11 cellular contexts compared by ENCODE assay signal in the genomic region with DNA sequence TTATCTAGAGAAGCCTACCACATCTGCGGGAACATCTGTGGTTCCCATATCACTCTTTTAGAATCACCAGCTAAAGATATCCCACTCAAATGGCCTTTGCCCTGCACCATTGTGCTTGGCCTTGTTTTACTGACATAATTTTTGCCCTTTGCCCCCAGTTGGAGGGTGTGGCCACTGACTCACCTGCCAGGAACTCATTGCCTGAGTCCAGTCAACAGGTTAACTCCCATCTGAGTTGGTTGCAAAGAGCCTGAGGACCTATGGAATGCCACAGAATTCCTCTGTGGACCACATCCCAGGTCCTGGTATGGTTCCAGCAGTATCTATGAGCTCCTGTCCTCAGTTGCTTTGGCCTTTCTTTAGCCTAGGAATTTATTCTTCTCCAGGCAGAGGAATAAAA. TPM values are rescaled to one million over a fixed set of nuclear protein-coding genes. Genes with fewer than 3 reads are reported as not detected.
DNase-seq lines count a peak whose midpoint lies in the region; ATAC-seq and TF ChIP-seq lines count a peak whose summit lies in the region.
"Had no signal": no experiment of that assay in that cellular context is flagged by ENCODE, and none has a peak within 500 bp of the region (broad histone marks: within the 10 kb centered on the region; RNA-seq: fewer than 3 reads in every experiment).

No MANE protein-coding gene starts in this region.

- DNase-seq in Daoy (ENCODE audit: low read depth), result peak; percentile 77
- peak; percentile 37 for DNase-seq in NCI-H460 (ENCODE audit: extremely low read depth, low read depth)
- DNase-seq in epithelial cell of proximal tubule (ENCODE audit: low read depth), result peak; percentile 66
- no peak for DNase-seq in osteoblast (ENCODE audit: insufficient read length, low spot score, missing footprints)
- no peak for DNase-seq in NCI-H510A treated with DMSO at 0.1 percent for 48 hours (lab: John Stamatoyannopoulos, UW)
- DNase-seq: CD8-positive, alpha-beta T cell; hippocampal formation; NCI-H2171 had no signal

- no peaks in the 10 kb centered on the region for H3K36me3 ChIP-seq in osteoblast (ENCODE audit: insufficient read depth, low read length)

- no peak overlapping the region for H3K4me2 ChIP-seq in osteoblast (ENCODE audit: insufficient read depth, low read length)

- H3K9me3 ChIP-seq in osteoblast (ENCODE audit: low read depth, low read length), result no peaks in the 10 kb centered on the region

- H3K4me1 ChIP-seq in osteoblast (ENCODE audit: insufficient read depth, low read length), result peaks cover 22% of the 10 kb centered on the region

- TF ChIP-seq CTCF in epithelial cell of proximal tubule (conservative IDR thresholded peaks at IDR 0.05; ENCODE audit: low read depth, low read length) (no peak), osteoblast (IDR thresholded peaks at IDR 0.05; ENCODE audit: extremely low read depth, low read depth, low read length) (no peak)

- H2AFZ ChIP-seq in osteoblast (ENCODE audit: low read length), result no peak overlapping the region

- H3K27me3 ChIP-seq in osteoblast (ENCODE audit: insufficient read depth, low read length), result no peaks in the 10 kb centered on the region

- ATAC-seq in SK-N-SH treated with all-trans-retinoic acid at 6 μM for 48 hours, result no peak
- no peak for ATAC-seq in GM19452 (IDR thresholded peaks at IDR 0.05; ENCODE audit: unreplicated experiment)
- no peak for ATAC-seq in HG02970 (IDR thresholded peaks at IDR 0.05; ENCODE audit: low FRiP score, unreplicated experiment)
- ATAC-seq: CD8-positive, alpha-beta T cell had no signal

- H3K4me3 ChIP-seq in epithelial cell of proximal tubule (ENCODE audit: low read depth, low read length) (no peak overlapping the region), osteoblast (ENCODE audit: insufficient read depth, low read length) (no peak overlapping the region)

- no peaks in the 10 kb centered on the region for H3K79me2 ChIP-seq in osteoblast (ENCODE audit: insufficient read depth, low read length)

- H4K20me1 ChIP-seq in osteoblast (ENCODE audit: insufficient read depth, low read length), result no peaks in the 10 kb centered on the region

- peak overlapping the region; percentile 3 for H3K27ac ChIP-seq in osteoblast (ENCODE audit: low read depth, low read length)

TF ChIP-seq in SK-N-SH treated with all-trans-retinoic acid at 6 μM for 48 hours, 23 proteins besides CTCF, POLR2A, EP300 and RAD21:
- TF ChIP-seq ESRRG (CRISPR knock-in tag; IDR thresholded peaks at IDR 0.05), result no peak
- TF ChIP-seq TCF4 (CRISPR knock-in tag; IDR thresholded peaks at IDR 0.05; ENCODE audit: borderline replicate concordance), result no peak
- no peak for TF ChIP-seq PPARA (CRISPR knock-in tag; IDR thresholded peaks at IDR 0.05; ENCODE audit: borderline replicate concordance)
- TF ChIP-seq, protein P1, sequence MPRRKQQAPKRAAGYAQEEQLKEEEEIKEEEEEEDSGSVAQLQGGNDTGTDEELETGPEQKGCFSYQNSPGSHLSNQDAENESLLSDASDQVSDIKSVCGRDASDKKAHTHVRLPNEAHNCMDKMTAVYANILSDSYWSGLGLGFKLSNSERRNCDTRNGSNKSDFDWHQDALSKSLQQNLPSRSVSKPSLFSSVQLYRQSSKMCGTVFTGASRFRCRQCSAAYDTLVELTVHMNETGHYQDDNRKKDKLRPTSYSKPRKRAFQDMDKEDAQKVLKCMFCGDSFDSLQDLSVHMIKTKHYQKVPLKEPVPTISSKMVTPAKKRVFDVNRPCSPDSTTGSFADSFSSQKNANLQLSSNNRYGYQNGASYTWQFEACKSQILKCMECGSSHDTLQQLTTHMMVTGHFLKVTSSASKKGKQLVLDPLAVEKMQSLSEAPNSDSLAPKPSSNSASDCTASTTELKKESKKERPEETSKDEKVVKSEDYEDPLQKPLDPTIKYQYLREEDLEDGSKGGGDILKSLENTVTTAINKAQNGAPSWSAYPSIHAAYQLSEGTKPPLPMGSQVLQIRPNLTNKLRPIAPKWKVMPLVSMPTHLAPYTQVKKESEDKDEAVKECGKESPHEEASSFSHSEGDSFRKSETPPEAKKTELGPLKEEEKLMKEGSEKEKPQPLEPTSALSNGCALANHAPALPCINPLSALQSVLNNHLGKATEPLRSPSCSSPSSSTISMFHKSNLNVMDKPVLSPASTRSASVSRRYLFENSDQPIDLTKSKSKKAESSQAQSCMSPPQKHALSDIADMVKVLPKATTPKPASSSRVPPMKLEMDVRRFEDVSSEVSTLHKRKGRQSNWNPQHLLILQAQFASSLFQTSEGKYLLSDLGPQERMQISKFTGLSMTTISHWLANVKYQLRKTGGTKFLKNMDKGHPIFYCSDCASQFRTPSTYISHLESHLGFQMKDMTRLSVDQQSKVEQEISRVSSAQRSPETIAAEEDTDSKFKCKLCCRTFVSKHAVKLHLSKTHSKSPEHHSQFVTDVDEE (CRISPR knock-in tag; IDR thresholded peaks at IDR 0.05), result no peak
- TF ChIP-seq, protein P2, sequence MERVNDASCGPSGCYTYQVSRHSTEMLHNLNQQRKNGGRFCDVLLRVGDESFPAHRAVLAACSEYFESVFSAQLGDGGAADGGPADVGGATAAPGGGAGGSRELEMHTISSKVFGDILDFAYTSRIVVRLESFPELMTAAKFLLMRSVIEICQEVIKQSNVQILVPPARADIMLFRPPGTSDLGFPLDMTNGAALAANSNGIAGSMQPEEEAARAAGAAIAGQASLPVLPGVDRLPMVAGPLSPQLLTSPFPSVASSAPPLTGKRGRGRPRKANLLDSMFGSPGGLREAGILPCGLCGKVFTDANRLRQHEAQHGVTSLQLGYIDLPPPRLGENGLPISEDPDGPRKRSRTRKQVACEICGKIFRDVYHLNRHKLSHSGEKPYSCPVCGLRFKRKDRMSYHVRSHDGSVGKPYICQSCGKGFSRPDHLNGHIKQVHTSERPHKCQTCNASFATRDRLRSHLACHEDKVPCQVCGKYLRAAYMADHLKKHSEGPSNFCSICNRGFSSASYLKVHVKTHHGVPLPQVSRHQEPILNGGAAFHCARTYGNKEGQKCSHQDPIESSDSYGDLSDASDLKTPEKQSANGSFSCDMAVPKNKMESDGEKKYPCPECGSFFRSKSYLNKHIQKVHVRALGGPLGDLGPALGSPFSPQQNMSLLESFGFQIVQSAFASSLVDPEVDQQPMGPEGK (CRISPR knock-in tag; IDR thresholded peaks at IDR 0.05; ENCODE audit: borderline replicate concordance), result no peak
- TF ChIP-seq CSDC2 (CRISPR knock-in tag; IDR thresholded peaks at IDR 0.05), result no peak
- no peak for TF ChIP-seq GLIS3 (CRISPR knock-in tag; IDR thresholded peaks at IDR 0.05)
- no peak for TF ChIP-seq ZFP3 (CRISPR knock-in tag; IDR thresholded peaks at IDR 0.05)
- TF ChIP-seq, protein P3, sequence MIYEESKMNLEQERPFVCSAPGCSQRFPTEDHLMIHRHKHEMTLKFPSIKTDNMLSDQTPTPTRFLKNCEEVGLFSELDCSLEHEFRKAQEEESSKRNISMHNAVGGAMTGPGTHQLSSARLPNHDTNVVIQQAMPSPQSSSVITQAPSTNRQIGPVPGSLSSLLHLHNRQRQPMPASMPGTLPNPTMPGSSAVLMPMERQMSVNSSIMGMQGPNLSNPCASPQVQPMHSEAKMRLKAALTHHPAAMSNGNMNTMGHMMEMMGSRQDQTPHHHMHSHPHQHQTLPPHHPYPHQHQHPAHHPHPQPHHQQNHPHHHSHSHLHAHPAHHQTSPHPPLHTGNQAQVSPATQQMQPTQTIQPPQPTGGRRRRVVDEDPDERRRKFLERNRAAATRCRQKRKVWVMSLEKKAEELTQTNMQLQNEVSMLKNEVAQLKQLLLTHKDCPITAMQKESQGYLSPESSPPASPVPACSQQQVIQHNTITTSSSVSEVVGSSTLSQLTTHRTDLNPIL (CRISPR knock-in tag; IDR thresholded peaks at IDR 0.05; ENCODE audit: low read depth), result no peak

RNA-seq across cellular contexts. Expression of a gene that starts 55.7 kb away (rescaled TPM):
- total RNA-seq in Daoy (2014; rRNA removed; shearing (Covaris generic)), result 6.2 and 18.3 TPM in 2 replicates
- 9.6 and 12.8 TPM in 2 replicates for total RNA-seq in NCI-H460 (2014; rRNA removed; shearing (Covaris generic))
- polyA plus RNA-seq in NCI-H460 (2014; cell fraction: nucleus; rRNA removed), result 8.7 and 22.8 TPM in 2 replicates
- total RNA-seq in epithelial cell of proximal tubule (4.8 and 5.4 TPM in 2 replicates), osteoblast (6.5 and 7.2 TPM in 2 replicates)

Comparison
In these comparisons a context has a peak if more than half of its experiments do, and no peak if none do; other contexts are left out.
1. DNase-seq: peak in Daoy (single experiment), NCI-H460 (single experiment) and epithelial cell of proximal tubule (single experiment); none in osteoblast (single experiment) and NCI-H510A treated with DMSO at 0.1 percent for 48 hours (single experiment).